ENCODE assay signal across 11 cellular contexts in the genomic region with DNA sequence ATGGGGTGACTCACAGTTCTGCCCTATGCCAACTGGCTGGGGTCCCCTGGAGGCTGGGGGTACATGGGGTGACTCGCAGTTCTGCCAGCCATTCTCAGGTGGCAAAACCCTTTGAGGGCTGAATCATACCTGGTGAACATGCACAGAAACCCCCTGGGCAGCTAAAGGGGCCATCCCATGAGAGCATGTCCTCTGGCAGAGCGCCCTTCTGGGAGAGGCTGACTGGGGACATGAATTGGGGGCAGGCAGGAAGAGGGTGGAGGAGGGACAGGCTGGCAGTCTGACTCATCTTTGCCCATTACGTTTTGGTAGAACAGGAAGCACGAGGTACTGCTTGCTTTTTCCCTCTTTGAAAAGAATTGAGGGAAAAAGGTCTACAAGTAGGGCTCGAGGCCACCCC.
A peak's percentile ranks its signal among the peaks of the same experiment; 100 is the strongest.
DNase-seq lines count a peak whose midpoint lies in the region; ATAC-seq and TF ChIP-seq lines count a peak whose summit lies in the region.
"Had no signal": no experiment of that assay in that cellular context is flagged by ENCODE, and none has a peak within 500 bp of the region (broad histone marks: within the 10 kb centered on the region; RNA-seq: fewer than 3 reads in every experiment).

No MANE protein-coding gene starts in this region.

- no peak for ATAC-seq in HG03457 (IDR thresholded peaks at IDR 0.05; ENCODE audit: unreplicated experiment)
- ATAC-seq in HG02885 (IDR thresholded peaks at IDR 0.05; ENCODE audit: poor library complexity, unreplicated experiment), result no peak
- ATAC-seq: left lobe of liver had no signal

- no peak overlapping the region for H3K4me3 ChIP-seq in BLaER1
- no peak overlapping the region for H3K4me3 ChIP-seq in NB4 (ENCODE audit: low read depth, low read length)
- H3K4me3 ChIP-seq: right atrium auricular region had no signal

- no peaks in the 10 kb centered on the region for H3K27me3 ChIP-seq in BLaER1
- H3K27me3 ChIP-seq: right atrium auricular region had no signal

- no peak for TF ChIP-seq POLR2A in NB4 (IDR thresholded peaks at IDR 0.05; ENCODE audit: extremely low read depth, insufficient read length)

- DNase-seq in NB4 (ENCODE audit: low read depth) (peak; percentile 72), activated T-cell treated with anti-CD3 and anti-CD28 coated beads for 1 hour (ENCODE audit: low read depth) (peak; percentile 53), glomerular visceral epithelial cell (ENCODE audit: extremely low spot score) (peak; percentile 74), D341Med (ENCODE audit: low spot score) (no peak), hippocampal formation (lab: John Stamatoyannopoulos, UW) (no peak)
- DNase-seq: KBM-7 had no signal

- no peak for TF ChIP-seq CTCF in NB4 (IDR thresholded peaks at IDR 0.05; ENCODE audit: low read depth, low read length)

- peak overlapping the region; percentile 41 for H3K4me2 ChIP-seq in BLaER1

- H3K9me3 ChIP-seq in BLaER1, result no peaks in the 10 kb centered on the region
- H3K9me3 ChIP-seq: right atrium auricular region had no signal

- peaks cover 10% of the 10 kb centered on the region; the same call in 1 of the 2 replicates for H3K36me3 ChIP-seq in BLaER1

- no peaks in the 10 kb centered on the region for H4K20me1 ChIP-seq in BLaER1

- 0 out of 2 replicates have a peak overlapping the region, but pooled peaks have one; percentile 4 for H3K27ac ChIP-seq in BLaER1
- H3K27ac ChIP-seq: right atrium auricular region had no signal

- peaks cover 28% of the 10 kb centered on the region for H3K4me1 ChIP-seq in BLaER1
- H3K4me1 ChIP-seq: right atrium auricular region had no signal

- no peak overlapping the region for H3K9ac ChIP-seq in BLaER1

Comparison
In these comparisons a context has a peak if more than half of its experiments do, and no peak if none do; other contexts are left out.
1. DNase-seq: peak in NB4 (single experiment), activated T-cell treated with anti-CD3 and anti-CD28 coated beads for 1 hour (single experiment) and glomerular visceral epithelial cell (single experiment); none in D341Med (single experiment) and hippocampal formation (0 of 2).